In genomic region chr10:89297791-89298190, GRCh38 we compare ENCODE assay signal across 14 cellular contexts. TPM values are rescaled to one million over a fixed set of nuclear protein-coding genes. Genes with fewer than 3 reads are reported as not detected.
A peak's percentile ranks its signal among the peaks of the same experiment; 100 is the strongest.
DNase-seq lines count a peak whose midpoint lies in the region; ATAC-seq, FAIRE-seq and TF ChIP-seq lines count a peak whose summit lies in the region.
"Had no signal": no experiment of that assay in that cellular context is flagged by ENCODE, and none has a peak within 500 bp of the region (broad histone marks: within the 10 kb centered on the region; RNA-seq: fewer than 3 reads in every experiment).

No MANE protein-coding gene starts in this region.

- H2AK5ac ChIP-seq in H1 (ENCODE audit: low read depth, low read length) (0 out of 2 replicates have a peak overlapping the region, but pooled peaks have one; percentile 39), neuronal stem cell (ENCODE audit: low read depth, low read length) (no peak overlapping the region)

- POLR2A ChIA-PET in H1 (lab: Charles Lee; ENCODE audit: partially characterized antibody): no interaction called here

- H3K56ac ChIP-seq in H1 (replicated peaks; ENCODE audit: insufficient read length, low read depth, low read length): no peak overlapping the region

- H3K36me3 Mint-ChIP-seq in T-helper 1 cell treated with Interleukin-12 subunit alpha and Interleukin-12 subunit beta and Interleukin-4 antibody, amounts not matched to agents 30 μg/mL and 1 μg/mL, for 36 hours (ENCODE audit: low read depth): peaks cover 2% of the 10 kb centered on the region
- H3K36me3 Mint-ChIP-seq in T-helper 2 cell treated with Interferon-gamma antibody and Interleukin-4, amounts not matched to agents 5 μg/mL and 100 μg/mL, for 36 hours (ENCODE audit: low read depth): peaks cover 6% of the 10 kb centered on the region
- H3K36me3 Mint-ChIP-seq: IgD-negative memory B cell had no signal

- H2BK5ac ChIP-seq in H1 (ENCODE audit: low read depth, low read length): no peak overlapping the region
- no peak overlapping the region for H2BK5ac ChIP-seq in neuronal stem cell (ENCODE audit: low read length)

- H3K4me1 ChIP-seq in H1 (replicated peaks in 1 of 4; ENCODE audit: control insufficient read depth in 3 of 4, insufficient read depth in 4 of 4, low read length in 3 of 4): peaks cover 0 to 3% (median 1%) of the 10 kb centered on the region in 4 experiments; a peak in 2 of 7 replicates
- peaks cover 0 to 8% of the 10 kb centered on the region in 2 donors for H3K4me1 ChIP-seq in neuronal stem cell (ENCODE audit: control insufficient read depth in 2 of 2, insufficient read depth in 1 of 2, low read depth in 1 of 2, low read length in 2 of 2)

- H2BK120ac ChIP-seq in H1 (replicated peaks; ENCODE audit: low read depth, low read length): no peak overlapping the region
- H2BK120ac ChIP-seq in neuronal stem cell (ENCODE audit: low read depth, low read length): no peak overlapping the region

- H2AFZ ChIP-seq in H1 (ENCODE audit: low read length): no peak overlapping the region
- H2AFZ ChIP-seq in neuronal stem cell (ENCODE audit: low read length): no peak overlapping the region
- H2AFZ ChIP-seq: GM23248 had no signal

- no peak overlapping the region for H3K4me2 ChIP-seq in H1 (ENCODE audit: insufficient read depth in 1 of 2, low read depth in 2 of 2, low read length in 2 of 2)
- H3K4me2 ChIP-seq in neuronal stem cell (ENCODE audit: insufficient read depth, low read length, poor library complexity, severe bottlenecking): no peak overlapping the region

- no peak for TF ChIP-seq RAD21 in H1 (IDR thresholded peaks at IDR 0.05 in 1 of 2, conservative IDR thresholded peaks at IDR 0.05 in 1 of 2; ENCODE audit: low read depth in 2 of 2, low read length in 2 of 2)

- H3K23me2 ChIP-seq in H1 (ENCODE audit: low read depth, low read length): no peaks in the 10 kb centered on the region

- no peak overlapping the region for H2BK15ac ChIP-seq in H1 (ENCODE audit: low read length)
- H2BK15ac ChIP-seq in neuronal stem cell (ENCODE audit: low read length): no peak overlapping the region

- no peak overlapping the region for H2BK12ac ChIP-seq in H1 (ENCODE audit: low read depth, low read length)
- H2BK12ac ChIP-seq in neuronal stem cell (ENCODE audit: low read length): peak overlapping the region; percentile 65

- peaks cover 24% of the 10 kb centered on the region for H3K4me1 Mint-ChIP-seq in T-helper 1 cell treated with Interleukin-12 subunit alpha and Interleukin-12 subunit beta and Interleukin-4 antibody, amounts not matched to agents 30 μg/mL and 1 μg/mL, for 36 hours (ENCODE audit: low read depth)
- peaks cover 25% of the 10 kb centered on the region for H3K4me1 Mint-ChIP-seq in T-helper 2 cell treated with Interferon-gamma antibody and Interleukin-4, amounts not matched to agents 5 μg/mL and 100 μg/mL, for 36 hours (ENCODE audit: low read depth)

- H4K91ac ChIP-seq in H1 (replicated peaks; ENCODE audit: insufficient read length, low read length) (no peak overlapping the region), neuronal stem cell (ENCODE audit: low read depth, low read length, poor library complexity) (peak overlapping the region; percentile 38)

- H3K4ac ChIP-seq in H1 (replicated peaks; ENCODE audit: insufficient read length, low read depth, low read length) (no peak overlapping the region), neuronal stem cell (ENCODE audit: low read length) (no peak overlapping the region)

- peak overlapping the region; percentile 43 for H3K27ac Mint-ChIP-seq in T-helper 1 cell treated with Interleukin-12 subunit alpha and Interleukin-12 subunit beta and Interleukin-4 antibody, amounts not matched to agents 30 μg/mL and 1 μg/mL, for 36 hours
- no peak overlapping the region for H3K27ac Mint-ChIP-seq in T-helper 2 cell treated with Interferon-gamma antibody and Interleukin-4, amounts not matched to agents 5 μg/mL and 100 μg/mL, for 36 hours

- no peak for TF ChIP-seq POLR2A in H1 (IDR thresholded peaks at IDR 0.05; ENCODE audit: control extremely low read depth in 1 of 2, low read depth in 2 of 2, low read length in 2 of 2)

- H4K8ac ChIP-seq in H1 (ENCODE audit: extremely low read depth, insufficient read depth, low read length) (no peak overlapping the region), neuronal stem cell (ENCODE audit: low read depth, low read length) (peak overlapping the region; percentile 56)

- no peak for TF ChIP-seq EP300 in H1 (IDR thresholded peaks at IDR 0.05; ENCODE audit: borderline replicate concordance in 1 of 2, low read depth in 2 of 2, low read length in 2 of 2)

- ATAC-seq in GM18909 (IDR thresholded peaks at IDR 0.05; ENCODE audit: poor library complexity, unreplicated experiment): no peak

- H3K27ac ChIP-seq in H1 (ENCODE audit: low read depth, low read length) (no peak overlapping the region), neuronal stem cell (replicated peaks; ENCODE audit: low read length) (no peak overlapping the region), coronary artery (no peak overlapping the region)
- H3K27ac ChIP-seq: 22Rv1, GM23248 had no signal

- H3K4me3 ChIP-seq in H1 (ENCODE audit: extremely low read depth in 1 of 4, insufficient read depth in 2 of 4, low read depth in 3 of 4, low read length in 4 of 4) (no peak overlapping the region), neuronal stem cell (ENCODE audit: low read length in 2 of 2) (no peak overlapping the region), coronary artery (no peak overlapping the region)
- H3K4me3 ChIP-seq: GM23248, HAP-1 had no signal

- H4K5ac ChIP-seq in H1 (ENCODE audit: insufficient read length, low read depth, low read length): no peak overlapping the region

- no peak overlapping the region for H3K23ac ChIP-seq in H1 (ENCODE audit: insufficient read length)
- H3K23ac ChIP-seq in neuronal stem cell (ENCODE audit: low read depth, low read length, poor library complexity): peak overlapping the region; percentile 46

- H3K18ac ChIP-seq in H1 (ENCODE audit: extremely low read depth, low read length) (no peak overlapping the region), neuronal stem cell (ENCODE audit: low read length) (peak overlapping the region; percentile 15)

- H3K36me3 ChIP-seq in H1 (ENCODE audit: control insufficient read depth in 2 of 4, insufficient read depth in 4 of 4, low read length in 3 of 4) (no peaks in the 10 kb centered on the region), neuronal stem cell (replicated peaks in 1 of 2; ENCODE audit: control insufficient read depth in 2 of 2, insufficient read depth in 2 of 2, low read length in 2 of 2) (peaks cover 0 to 2% of the 10 kb centered on the region in 2 donors)
- H3K36me3 ChIP-seq: HAP-1 had no signal

- H2BK20ac ChIP-seq in H1 (ENCODE audit: low read length): 0 out of 2 replicates have a peak overlapping the region, but pooled peaks have one; percentile 18

- no peak overlapping the region for H3K4me3 Mint-ChIP-seq in T-helper 1 cell treated with Interleukin-12 subunit alpha and Interleukin-12 subunit beta and Interleukin-4 antibody, amounts not matched to agents 30 μg/mL and 1 μg/mL, for 36 hours
- no peak overlapping the region for H3K4me3 Mint-ChIP-seq in T-helper 2 cell treated with Interferon-gamma antibody and Interleukin-4, amounts not matched to agents 5 μg/mL and 100 μg/mL, for 36 hours
- H3K4me3 Mint-ChIP-seq: CD4-positive, CD25-positive, alpha-beta regulatory T cell had no signal

- DNase-seq in T-helper 1 cell (no peak), H1 (ENCODE audit: low read depth in 1 of 2, low spot score in 2 of 2) (no peak), neuronal stem cell (ENCODE audit: low spot score) (no peak), coronary artery (ENCODE audit: low spot score) (no peak)
- DNase-seq in T-helper 2 cell treated with Interferon-gamma antibody and Interleukin-4, amounts not matched to agents 5 μg/mL and 100 μg/mL, for 36 hours (ENCODE audit: low spot score): no peak
- DNase-seq: CD4-positive, CD25-positive, alpha-beta regulatory T cell; DMS53; GF-D8; GM23248 had no signal

- H3K9me3 ChIP-seq in H1 (ENCODE audit: insufficient read depth in 2 of 2, low read depth in 1 of 2, low read length in 1 of 2): no peaks in the 10 kb centered on the region
- H3K9me3 ChIP-seq in neuronal stem cell (replicated peaks in 1 of 2; ENCODE audit: control insufficient read depth in 2 of 2, insufficient read depth in 1 of 2, low read depth in 1 of 2, low read length in 2 of 2): peaks cover 0 to 2% of the 10 kb centered on the region in 2 donors
- H3K9me3 ChIP-seq: HAP-1 had no signal

- TF ChIP-seq CTCF in H1 (IDR thresholded peaks at IDR 0.05; ENCODE audit: control extremely low read depth in 1 of 3, insufficient read depth in 1 of 3, low read depth in 1 of 3, low read length in 3 of 3): no peak
- no peak for TF ChIP-seq CTCF in coronary artery (IDR thresholded peaks at IDR 0.05)

- no peaks in the 10 kb centered on the region for H4K20me1 ChIP-seq in H1 (replicated peaks in 1 of 2; ENCODE audit: control insufficient read depth in 1 of 2, insufficient read depth in 2 of 2, low read length in 2 of 2)

- no peaks in the 10 kb centered on the region for H3K27me3 ChIP-seq in H1 (replicated peaks in 1 of 4; ENCODE audit: control insufficient read depth in 3 of 4, extremely low read depth in 1 of 4, insufficient read depth in 3 of 4, low read length in 3 of 4)
- no peaks in the 10 kb centered on the region for H3K27me3 ChIP-seq in neuronal stem cell (ENCODE audit: control insufficient read depth in 3 of 3, insufficient read depth in 3 of 3, low read depth in 1 of 3, low read length in 3 of 3)

- CTCF ChIA-PET in H1 (lab: Charles Lee; ENCODE audit: partially characterized antibody): interaction anchor here (1.0 to 1.6 kb wide), 2 partner anchors 36 to 71 kb away, joined by 4 to 5 read pairs; no protein-coding TSS in a partner anchor

- H3K14ac ChIP-seq in H1 (ENCODE audit: insufficient read length) (no peak overlapping the region), neuronal stem cell (ENCODE audit: low read length) (peak overlapping the region; percentile 49)

- no peaks in the 10 kb centered on the region for H3K79me2 ChIP-seq in H1 (ENCODE audit: control insufficient read depth in 1 of 2, insufficient read depth in 2 of 2, low read length in 2 of 2)

- WGBS in H1 (ENCODE audit: extremely low coverage in 1 of 2, insufficient coverage in 1 of 2, insufficient read length in 1 of 2, insufficient replicate concordance in 2 of 2, low coverage in 1 of 2, low lambda C conversion rate in 2 of 2, missing lambda C conversion rate in 1 of 2), 2 experiments: 77% methylated on average over 5 of the region's 5 CpGs; no CpG with 5 or more reads in 1 of the 2 experiments
- no CpG with 5 or more reads among the region's 5 CpGs for WGBS in neuronal stem cell (ENCODE audit: extremely low coverage in 2 of 2, insufficient read length in 2 of 2, insufficient replicate concordance in 1 of 2), 2 donors

- H3K9me3 Mint-ChIP-seq in T-helper 1 cell treated with Interleukin-12 subunit alpha and Interleukin-12 subunit beta and Interleukin-4 antibody, amounts not matched to agents 30 μg/mL and 1 μg/mL, for 36 hours: peaks cover 21% of the 10 kb centered on the region
- H3K9me3 Mint-ChIP-seq in T-helper 2 cell treated with Interferon-gamma antibody and Interleukin-4, amounts not matched to agents 5 μg/mL and 100 μg/mL, for 36 hours: peaks cover 15% of the 10 kb centered on the region

- no peak for FAIRE-seq in H1 (lab: Jason Lieb, UNC)

- H3K27me3 Mint-ChIP-seq in T-helper 1 cell treated with Interleukin-12 subunit alpha and Interleukin-12 subunit beta and Interleukin-4 antibody, amounts not matched to agents 30 μg/mL and 1 μg/mL, for 36 hours (ENCODE audit: low read depth): peaks cover 47% of the 10 kb centered on the region
- H3K27me3 Mint-ChIP-seq in T-helper 2 cell treated with Interferon-gamma antibody and Interleukin-4, amounts not matched to agents 5 μg/mL and 100 μg/mL, for 36 hours (ENCODE audit: low read depth): peaks cover 13% of the 10 kb centered on the region
- H3K27me3 Mint-ChIP-seq: IgD-negative memory B cell had no signal

- H3K79me1 ChIP-seq in H1 (ENCODE audit: low read depth, low read length) (no peaks in the 10 kb centered on the region), neuronal stem cell (ENCODE audit: low read depth, low read length) (no peaks in the 10 kb centered on the region)

- H3K9ac ChIP-seq in H1 (replicated peaks in 1 of 4; ENCODE audit: extremely low read depth in 1 of 4, low read depth in 3 of 4, low read length in 3 of 4) (no peak overlapping the region), neuronal stem cell (ENCODE audit: low read depth, low read length, poor library complexity) (no peak overlapping the region)
- H3K9ac ChIP-seq: GM23248 had no signal

RNA-seq across cellular contexts. Expression of gene IFIT2, which starts 4.1 kb away (rescaled TPM):
- 0.35 and 0.40 TPM in 2 replicates for total RNA-seq in H1 (2021; fragmentation: NEBNext Ultra II Directional; extraction: Animal tissue kit (Norgen Biotek cat#: 25700))
- polyA plus RNA-seq in H1 (2011; rRNA removed): 0.03 TPM in 1 of 2 replicates, not detected in the other
- 0.04 TPM for polyA plus RNA-seq in H1 (2011; cell fraction: cytosol; rRNA removed)
- 0.03 TPM for polyA plus RNA-seq in H1 (2011; cell fraction: nucleus; rRNA removed)
- 0.08 to 0.22 TPM (median 0.11 TPM) in 4 replicates for polyA plus RNA-seq in H1 (2012, experiment 1 of 2)
- not detected for polyA plus RNA-seq in H1 (2012, experiment 2 of 2)
- polyA plus RNA-seq in H1 (2013, experiment 1 of 2): 0.14 TPM
- 0.11 TPM for polyA plus RNA-seq in H1 (2013, experiment 2 of 2)
- polyA minus RNA-seq in H1 (2011; rRNA and poly(A)+ RNA removed): not detected in 2 replicates
- not detected for polyA minus RNA-seq in H1 (2011; cell fraction: cytosol; rRNA and poly(A)+ RNA removed)
- polyA minus RNA-seq in H1 (2011; cell fraction: nucleus; rRNA and poly(A)+ RNA removed): not detected
- polyA plus RNA-seq in neuronal stem cell (2013, experiment 1 of 2): 0.04 TPM
- 0.04 TPM for polyA plus RNA-seq in neuronal stem cell (2013, experiment 2 of 2)

RNA-seq across cellular contexts. Expression of gene IFIT3, which starts 30.0 kb away (rescaled TPM):
- total RNA-seq in H1 (2021; fragmentation: NEBNext Ultra II Directional; extraction: Animal tissue kit (Norgen Biotek cat#: 25700)): 0.57 and 0.84 TPM in 2 replicates
- 0.05 and 0.12 TPM in 2 replicates for polyA plus RNA-seq in H1 (2011; rRNA removed)
- polyA plus RNA-seq in H1 (2011; cell fraction: cytosol; rRNA removed): 0.22 TPM
- polyA plus RNA-seq in H1 (2011; cell fraction: nucleus; rRNA removed): 0.04 TPM
- polyA plus RNA-seq in H1 (2012, experiment 1 of 2): 0.35 to 0.46 TPM (median 0.40 TPM) in 4 replicates
- polyA plus RNA-seq in H1 (2012, experiment 2 of 2): not detected
- 0.67 TPM for polyA plus RNA-seq in H1 (2013, experiment 1 of 2)
- 0.72 TPM for polyA plus RNA-seq in H1 (2013, experiment 2 of 2)
- polyA minus RNA-seq in H1 (2011; rRNA and poly(A)+ RNA removed): 0.06 and 0.24 TPM in 2 replicates
- polyA minus RNA-seq in H1 (2011; cell fraction: cytosol; rRNA and poly(A)+ RNA removed): not detected
- not detected for polyA minus RNA-seq in H1 (2011; cell fraction: nucleus; rRNA and poly(A)+ RNA removed)
- polyA plus RNA-seq in neuronal stem cell (2013, experiment 1 of 2): 0.31 TPM
- 0.47 TPM for polyA plus RNA-seq in neuronal stem cell (2013, experiment 2 of 2)

RNA-seq across cellular contexts. Expression of gene LIPA, which starts 46.2 kb away (rescaled TPM):
- 32.4 and 35.6 TPM in 2 replicates for total RNA-seq in H1 (2021; fragmentation: NEBNext Ultra II Directional; extraction: Animal tissue kit (Norgen Biotek cat#: 25700))
- 10.6 and 18.1 TPM in 2 replicates for polyA plus RNA-seq in H1 (2011; rRNA removed)
- 14.2 TPM for polyA plus RNA-seq in H1 (2011; cell fraction: cytosol; rRNA removed)
- polyA plus RNA-seq in H1 (2011; cell fraction: nucleus; rRNA removed): 12.3 TPM
- 21.8 to 34.8 TPM (median 23.1 TPM) in 4 replicates for polyA plus RNA-seq in H1 (2012, experiment 1 of 2)
- polyA plus RNA-seq in H1 (2012, experiment 2 of 2): 11.1 TPM
- 109 TPM for polyA plus RNA-seq in H1 (2013, experiment 1 of 2)
- 115 TPM for polyA plus RNA-seq in H1 (2013, experiment 2 of 2)
- polyA minus RNA-seq in H1 (2011; rRNA and poly(A)+ RNA removed): 22.2 and 51.0 TPM in 2 replicates
- 14.0 TPM for polyA minus RNA-seq in H1 (2011; cell fraction: cytosol; rRNA and poly(A)+ RNA removed)
- 12.8 TPM for polyA minus RNA-seq in H1 (2011; cell fraction: nucleus; rRNA and poly(A)+ RNA removed)
- polyA plus RNA-seq in neuronal stem cell (2013, experiment 1 of 2): 37.0 TPM
- polyA plus RNA-seq in neuronal stem cell (2013, experiment 2 of 2): 36.3 TPM
